Comparison of ENCODE assay signal across 28 cellular contexts in the genomic region with DNA sequence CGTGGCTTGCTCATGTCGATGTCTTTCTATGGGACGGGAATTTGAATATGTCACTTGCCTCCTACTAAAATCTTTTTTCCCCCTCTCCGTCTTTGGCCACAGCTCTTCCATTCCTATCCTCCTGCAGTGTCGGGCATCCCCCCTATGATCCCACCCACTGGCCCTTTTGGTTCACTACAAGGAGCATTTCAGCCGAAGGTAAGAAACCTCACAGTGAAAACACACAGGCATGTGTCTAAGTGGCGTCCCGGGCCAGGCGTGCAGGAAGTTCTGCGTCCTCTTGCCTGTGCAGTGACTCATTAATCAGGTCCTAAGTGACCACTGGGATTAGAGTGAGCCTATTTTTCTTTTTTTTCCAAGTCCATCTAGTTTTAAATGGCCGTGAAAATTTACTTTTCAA.
"Had no signal": no experiment of that assay in that cellular context is flagged by ENCODE, and none has a peak within 500 bp of the region (broad histone marks: within the 10 kb centered on the region; RNA-seq: fewer than 3 reads in every experiment).

No MANE protein-coding gene starts in this region.

- H3K36me3 Mint-ChIP-seq: activated naive CD4-positive, alpha-beta T cell treated with anti-CD3 and anti-CD28 coated beads, Interleukin-2, amount 10 ng/mL, durations not matched to agents 7 days and 5 days; activated naive CD8-positive, alpha-beta T cell treated with anti-CD3 and anti-CD28 coated beads for 36 hours had no signal

- DNase-seq: activated B cell treated with CpG ODN at 0.5 μM for 24 hours; activated CD4-positive, alpha-beta T cell treated with anti-CD3 and anti-CD28 coated beads for 1 hour; activated CD4-positive, alpha-beta T cell treated with anti-CD3 and anti-CD28 coated beads, Interleukin-2, amount 10 ng/mL, durations not matched to agents 24 days and 14 days; activated CD4-positive, alpha-beta T cell treated with anti-CD3 and anti-CD28 coated beads, Interleukin-2, amount 50 U/mL, for 48 hours; activated CD8-positive, alpha-beta memory T cell treated with anti-CD3 and anti-CD28 coated beads, Interleukin-2, amount 10 ng/mL, durations not matched to agents 7 days and 5 days; activated gamma-delta T cell treated with Interleukin-2 at 50 U/mL for 16 hours; activated naive CD4-positive, alpha-beta T cell treated with anti-CD3 and anti-CD28 coated beads, Interleukin-2, amount 10 ng/mL, durations not matched to agents 7 days and 5 days; activated naive CD8-positive, alpha-beta T cell treated with anti-CD3 and anti-CD28 coated beads for 36 hours; activated T-cell treated with anti-CD3 and anti-CD28 coated beads, Interleukin-2, amount 50 U/mL, for 24 hours; central memory CD4-positive, alpha-beta T cell; MM.1S; NCI-H1105; NCI-H1436; NCI-H1694 treated with DMSO at 0.1 percent for 48 hours; NCI-H2029 treated with DMSO at 0.1 percent for 48 hours; NCI-H510A treated with DMSO at 0.1 percent for 48 hours; NCI-H69; NK-92 treated with Interleukin-12 subunit alpha and Interleukin-12 subunit beta, amount 100 ng/mL, for 24 hours; OCI-M1; Peyer's patch; Right ventricle myocardium superior; SJCRH30; SK-N-SH; SW 1271 had no signal

- H3K9ac ChIP-seq: SK-N-SH had no signal

- ATAC-seq: activated CD8-positive, alpha-beta memory T cell treated with anti-CD3 and anti-CD28 coated beads, Interleukin-2, amount 10 ng/mL, durations not matched to agents 7 days and 5 days; K562 had no signal

- H3K4me1 ChIP-seq: Peyer's patch had no signal

- H3K27me3 Mint-ChIP-seq: activated B cell treated with CpG ODN at 0.5 μM for 24 hours; activated CD4-positive, alpha-beta T cell treated with anti-CD3 and anti-CD28 coated beads, Interleukin-2, amount 10 ng/mL, durations not matched to agents 24 days and 14 days; activated CD8-positive, alpha-beta memory T cell treated with anti-CD3 and anti-CD28 coated beads, Interleukin-2, amount 10 ng/mL, durations not matched to agents 7 days and 5 days; activated naive CD4-positive, alpha-beta T cell treated with anti-CD3 and anti-CD28 coated beads, Interleukin-2, amount 10 ng/mL, durations not matched to agents 7 days and 5 days; activated naive CD8-positive, alpha-beta T cell treated with anti-CD3 and anti-CD28 coated beads for 36 hours; activated T-cell treated with anti-CD3 and anti-CD28 coated beads, Interleukin-2, amount 50 U/mL, for 24 hours had no signal

- H3K27ac ChIP-seq: breast epithelium, Peyer's patch, RWPE1, SJCRH30 had no signal

- H3K36me3 ChIP-seq: breast epithelium had no signal

- H3K4me3 Mint-ChIP-seq: activated B cell treated with CpG ODN at 0.5 μM for 24 hours; activated CD4-positive, alpha-beta T cell treated with anti-CD3 and anti-CD28 coated beads, Interleukin-2, amount 10 ng/mL, durations not matched to agents 24 days and 14 days; activated CD8-positive, alpha-beta memory T cell treated with anti-CD3 and anti-CD28 coated beads, Interleukin-2, amount 10 ng/mL, durations not matched to agents 7 days and 5 days; activated naive CD4-positive, alpha-beta T cell treated with anti-CD3 and anti-CD28 coated beads, Interleukin-2, amount 10 ng/mL, durations not matched to agents 7 days and 5 days; activated naive CD8-positive, alpha-beta T cell treated with anti-CD3 and anti-CD28 coated beads for 36 hours; activated T-cell treated with anti-CD3 and anti-CD28 coated beads, Interleukin-2, amount 50 U/mL, for 24 hours; activated T-helper 1 cell treated with anti-CD3 and anti-CD28 coated beads, Interleukin-12 subunit alpha, Interleukin-12 subunit beta, Interleukin-2, Interleukin-4 antibody, amounts not matched to agents 30 ng/mL and 10 ng/mL and 1 ng/mL, durations not matched to agents 14 hours and 24 hours and 36 hours had no signal

- H3K9me3 ChIP-seq: breast epithelium, Peyer's patch, SJCRH30, SK-N-SH had no signal

- H3K4me3 ChIP-seq: breast epithelium, K562, Peyer's patch, SJCRH30 had no signal

- H3K4me1 Mint-ChIP-seq: activated B cell treated with CpG ODN at 0.5 μM for 24 hours; activated naive CD8-positive, alpha-beta T cell treated with anti-CD3 and anti-CD28 coated beads for 36 hours had no signal

- H3K9me3 Mint-ChIP-seq: activated B cell treated with CpG ODN at 0.5 μM for 24 hours; activated naive CD4-positive, alpha-beta T cell treated with anti-CD3 and anti-CD28 coated beads, Interleukin-2, amount 10 ng/mL, durations not matched to agents 7 days and 5 days; activated naive CD8-positive, alpha-beta T cell treated with anti-CD3 and anti-CD28 coated beads for 36 hours; activated T-cell treated with anti-CD3 and anti-CD28 coated beads, Interleukin-2, amount 50 U/mL, for 24 hours; activated T-helper 1 cell treated with anti-CD3 and anti-CD28 coated beads, Interleukin-12 subunit alpha, Interleukin-12 subunit beta, Interleukin-2, Interleukin-4 antibody, amounts not matched to agents 30 ng/mL and 10 ng/mL and 1 ng/mL, durations not matched to agents 14 hours and 24 hours and 36 hours had no signal

- H3K27ac Mint-ChIP-seq: activated B cell treated with CpG ODN at 0.5 μM for 24 hours; activated CD4-positive, alpha-beta T cell treated with anti-CD3 and anti-CD28 coated beads, Interleukin-2, amount 10 ng/mL, durations not matched to agents 24 days and 14 days; activated CD8-positive, alpha-beta memory T cell treated with anti-CD3 and anti-CD28 coated beads, Interleukin-2, amount 10 ng/mL, durations not matched to agents 7 days and 5 days; activated naive CD4-positive, alpha-beta T cell treated with anti-CD3 and anti-CD28 coated beads, Interleukin-2, amount 10 ng/mL, durations not matched to agents 7 days and 5 days; activated naive CD8-positive, alpha-beta T cell treated with anti-CD3 and anti-CD28 coated beads for 36 hours; activated T-cell treated with anti-CD3 and anti-CD28 coated beads, Interleukin-2, amount 50 U/mL, for 24 hours; activated T-helper 1 cell treated with anti-CD3 and anti-CD28 coated beads, Interleukin-12 subunit alpha, Interleukin-12 subunit beta, Interleukin-2, Interleukin-4 antibody, amounts not matched to agents 30 ng/mL and 10 ng/mL and 1 ng/mL, durations not matched to agents 14 hours and 24 hours and 36 hours had no signal

- H3K27me3 ChIP-seq: breast epithelium, Peyer's patch, SJCRH30 had no signal
